15 cellular contexts compared by ENCODE assay signal in genomic region chr20:3680701-3681351, GRCh38. TPM values are rescaled to one million over a fixed set of nuclear protein-coding genes. Genes with fewer than 3 reads are reported as not detected.
DNase-seq lines count a peak whose midpoint lies in the region; ATAC-seq and TF ChIP-seq lines count a peak whose summit lies in the region.
"Had no signal": no experiment of that assay in that cellular context is flagged by ENCODE, and none has a peak within 500 bp of the region (broad histone marks: within the 10 kb centered on the region; RNA-seq: fewer than 3 reads in every experiment).

No MANE protein-coding gene starts in this region.

- no peaks in the 10 kb centered on the region for H3K36me3 ChIP-seq in iPS-18a (ENCODE audit: control insufficient read depth, low read depth, low read length)
- H3K36me3 ChIP-seq in skeletal muscle satellite cell (ENCODE audit: insufficient read depth, low read length): no peaks in the 10 kb centered on the region

- ATAC-seq in GM21528 (IDR thresholded peaks at IDR 0.05; ENCODE audit: low FRiP score, unreplicated experiment) (no peak), HG03565 (IDR thresholded peaks at IDR 0.05; ENCODE audit: unreplicated experiment) (no peak)

- H3K27ac ChIP-seq in iPS-18a (ENCODE audit: low read length): no peak overlapping the region

- in situ Hi-C loops in astrocyte of the cerebellum (cut with HindIII; ENCODE audit: low sequenced_read_pairs): no loop called here

- H3K9me3 ChIP-seq in iPS-18a (ENCODE audit: control insufficient read depth, low read depth, low read length): no peaks in the 10 kb centered on the region
- H3K9me3 ChIP-seq in skeletal muscle satellite cell (replicated peaks; ENCODE audit: low read length): no peaks in the 10 kb centered on the region

- H3K4me1 ChIP-seq in iPS-18a (ENCODE audit: control insufficient read depth, low read depth, low read length) (peaks cover 13% of the 10 kb centered on the region), skeletal muscle satellite cell (ENCODE audit: control insufficient read depth, insufficient read depth, low read length) (peaks cover 29% of the 10 kb centered on the region)

- H3K4me3 ChIP-seq in astrocyte of the cerebellum (ENCODE audit: low read depth, low read length) (peak overlapping the region; percentile 48), iPS-18a (ENCODE audit: low read length) (peak overlapping the region; percentile 46), skeletal muscle satellite cell (ENCODE audit: low read length) (no peak overlapping the region)

- DNase-seq in GM03348 (ENCODE audit: low spot score) (peak; percentile 31), astrocyte of the cerebellum (ENCODE audit: low read depth) (no peak), putamen (ENCODE audit: low spot score) (no peak), T1000 (lab: John Stamatoyannopoulos, UW) (no peak)
- DNase-seq: activated CD4-positive, alpha-beta T cell treated with anti-CD3 and anti-CD28 coated beads, Interleukin-2, amount 10 ng/mL, durations not matched to agents 7 days and 5 days; activated naive CD4-positive, alpha-beta T cell treated with anti-CD3 and anti-CD28 coated beads for 36 hours; CD4-positive, CD25-positive, alpha-beta regulatory T cell; NCI-H446 treated with DMSO at 0.1 percent for 48 hours; small intestine had no signal

- no peak for TF ChIP-seq CTCF in astrocyte of the cerebellum (IDR thresholded peaks at IDR 0.05; ENCODE audit: low read depth, low read length, missing control alignments)

- peak overlapping the region; percentile 81 for H3K4me2 ChIP-seq in skeletal muscle satellite cell (ENCODE audit: low read length)

- H3K9ac ChIP-seq in iPS-18a (ENCODE audit: low read length) (no peak overlapping the region), skeletal muscle satellite cell (ENCODE audit: low read depth, low read length) (no peak overlapping the region)

- H3K27me3 ChIP-seq in iPS-18a (ENCODE audit: control insufficient read depth, insufficient read depth, low read length) (peaks cover 28% of the 10 kb centered on the region), skeletal muscle satellite cell (ENCODE audit: control insufficient read depth, insufficient read depth, low read length) (peaks cover 30% of the 10 kb centered on the region)

RNA-seq across cellular contexts. Expression of gene ADAM33, which starts 1.0 kb away (rescaled TPM):
- 8.1 and 17.9 TPM in 2 replicates for total RNA-seq in skeletal muscle satellite cell (2012; rRNA removed)
- total RNA-seq: activated CD4-positive, alpha-beta T cell treated with anti-CD3 and anti-CD28 coated beads, Interleukin-2, amount 10 ng/mL, durations not matched to agents 7 days and 5 days; activated naive CD4-positive, alpha-beta T cell treated with anti-CD3 and anti-CD28 coated beads for 36 hours; CD4-positive, CD25-positive, alpha-beta regulatory T cell; SK-MEL-5 had no signal

RNA-seq across cellular contexts. Expression of gene GFRA4, which starts 17.6 kb away (rescaled TPM):
- not detected in 2 replicates for total RNA-seq in skeletal muscle satellite cell (2012; rRNA removed)
- total RNA-seq: activated CD4-positive, alpha-beta T cell treated with anti-CD3 and anti-CD28 coated beads, Interleukin-2, amount 10 ng/mL, durations not matched to agents 7 days and 5 days; activated naive CD4-positive, alpha-beta T cell treated with anti-CD3 and anti-CD28 coated beads for 36 hours; CD4-positive, CD25-positive, alpha-beta regulatory T cell; left colon; SK-MEL-5 had no signal

RNA-seq across cellular contexts. Expression of gene SIGLEC1, which starts 31.6 kb away (rescaled TPM):
- not detected in 2 replicates for total RNA-seq in skeletal muscle satellite cell (2012; rRNA removed)
- total RNA-seq: activated CD4-positive, alpha-beta T cell treated with anti-CD3 and anti-CD28 coated beads, Interleukin-2, amount 10 ng/mL, durations not matched to agents 7 days and 5 days; CD4-positive, CD25-positive, alpha-beta regulatory T cell; SK-MEL-5 had no signal

RNA-seq across cellular contexts. Expression of gene HSPA12B, which starts 51.7 kb away (rescaled TPM):
- 0.22 TPM in 1 of 2 replicates, not detected in the other for total RNA-seq in skeletal muscle satellite cell (2012; rRNA removed)
- total RNA-seq: activated CD4-positive, alpha-beta T cell treated with anti-CD3 and anti-CD28 coated beads, Interleukin-2, amount 10 ng/mL, durations not matched to agents 7 days and 5 days; activated naive CD4-positive, alpha-beta T cell treated with anti-CD3 and anti-CD28 coated beads for 36 hours; CD4-positive, CD25-positive, alpha-beta regulatory T cell had no signal
